Comparison of ENCODE assay signal across 11 cellular contexts in genomic region chr10:89303161-89303560, GRCh38. TPM values are rescaled to one million over a fixed set of nuclear protein-coding genes. Genes with fewer than 3 reads are reported as not detected.
DNase-seq lines count a peak whose midpoint lies in the region; ATAC-seq, FAIRE-seq and TF ChIP-seq lines count a peak whose summit lies in the region.
"Had no signal": no experiment of that assay in that cellular context is flagged by ENCODE, and none has a peak within 500 bp of the region (broad histone marks: within the 10 kb centered on the region; RNA-seq: fewer than 3 reads in every experiment).

No MANE protein-coding gene starts in this region.

- intact Hi-C loops in kidney (cut with DNase I), result no loop called here
- intact Hi-C loops in stomach (cut with DNase I; ENCODE audit: low total_unique reads), result no loop called here

- CTCF ChIA-PET in activated CD4-positive, alpha-beta T cell treated with anti-CD3 and anti-CD28 coated beads, Interleukin-2, amount 10 ng/mL, durations not matched to agents 7 days and 5 days (lab: Charles Lee), result interaction anchor here (1.1 to 1.9 kb wide), 3 partner anchors 25 to 115 kb away, joined by 4 to 8 read pairs (median 4); partner anchors contain the start of gene IFIT3

- peaks cover 38% of the 10 kb centered on the region for H3K4me1 Mint-ChIP-seq in activated CD4-positive, alpha-beta T cell treated with anti-CD3 and anti-CD28 coated beads, Interleukin-2, amount 10 ng/mL, durations not matched to agents 7 days and 5 days
- H3K4me1 Mint-ChIP-seq in activated naive CD8-positive, alpha-beta T cell (ENCODE audit: low read depth), result peaks cover 49% of the 10 kb centered on the region

- peak overlapping the region in 1 of 2 donors; percentile 89 for H3K27ac ChIP-seq in kidney (ENCODE audit: low read depth in 2 of 2, low read length in 2 of 2)
- no peak overlapping the region for H3K27ac ChIP-seq in subcutaneous abdominal adipose tissue (ENCODE audit: low read depth, low read length)
- H3K27ac ChIP-seq in stomach, result no peak overlapping the region
- H3K27ac ChIP-seq: RWPE1 had no signal

- H3K4me3 Mint-ChIP-seq in activated CD4-positive, alpha-beta T cell treated with anti-CD3 and anti-CD28 coated beads, Interleukin-2, amount 10 ng/mL, durations not matched to agents 7 days and 5 days, result peak overlapping the region; percentile 95
- H3K4me3 Mint-ChIP-seq in activated naive CD8-positive, alpha-beta T cell, result peak overlapping the region; percentile 91
- H3K4me3 Mint-ChIP-seq: neural crest cell had no signal

- POLR2A ChIA-PET in activated CD4-positive, alpha-beta T cell treated with anti-CD3 and anti-CD28 coated beads, Interleukin-2, amount 10 ng/mL, durations not matched to agents 7 days and 5 days (lab: Charles Lee), result no interaction called here

- peaks cover 56% of the 10 kb centered on the region for H3K36me3 Mint-ChIP-seq in activated CD4-positive, alpha-beta T cell treated with anti-CD3 and anti-CD28 coated beads, Interleukin-2, amount 10 ng/mL, durations not matched to agents 7 days and 5 days (ENCODE audit: low read depth)
- H3K36me3 Mint-ChIP-seq in activated naive CD8-positive, alpha-beta T cell, result peaks cover 38% of the 10 kb centered on the region

- no peak for ATAC-seq in GM21619 (IDR thresholded peaks at IDR 0.05; ENCODE audit: unreplicated experiment)

- H3K4me3 ChIP-seq in kidney (ENCODE audit: low read length in 2 of 2) (peak overlapping the region; percentile 69 to 89), subcutaneous abdominal adipose tissue (ENCODE audit: low read depth in 1 of 5, low read length in 5 of 5) (peak overlapping the region in 3 of 5 donors; percentile 67 to 76 (median 73)), stomach (peak overlapping the region in 1 of 4 donors; percentile 50)

- FAIRE-seq in kidney (lab: Jason Lieb, UNC), result no peak

- H3K9me3 ChIP-seq in kidney (ENCODE audit: control insufficient read depth in 1 of 2, low read length in 2 of 2), result no peaks in the 10 kb centered on the region
- H3K9me3 ChIP-seq in subcutaneous abdominal adipose tissue (ENCODE audit: control insufficient read depth in 5 of 5, low read length in 5 of 5), result no peaks in the 10 kb centered on the region
- H3K9me3 ChIP-seq in stomach, result no peaks in the 10 kb centered on the region

- H3K4me1 ChIP-seq in kidney (ENCODE audit: control insufficient read depth in 1 of 2, insufficient read depth in 1 of 2, low read depth in 1 of 2, low read length in 2 of 2) (peaks cover 12 to 18% of the 10 kb centered on the region in 2 donors), subcutaneous abdominal adipose tissue (ENCODE audit: control insufficient read depth in 5 of 5, insufficient read depth in 5 of 5, low read length in 5 of 5) (peaks cover 3 to 41% (median 35%) of the 10 kb centered on the region in 5 donors), stomach (peaks cover 8 to 35% (median 24%) of the 10 kb centered on the region in 4 donors)

- no peak for TF ChIP-seq CTCF in kidney (IDR thresholded peaks at IDR 0.05; ENCODE audit: borderline replicate concordance, extremely low read depth, insufficient read depth)
- no peak for TF ChIP-seq CTCF in stomach (IDR thresholded peaks at IDR 0.05)

- H3K27me3 ChIP-seq in subcutaneous abdominal adipose tissue (ENCODE audit: control insufficient read depth in 5 of 5, insufficient read depth in 4 of 5, low read length in 5 of 5) (no peaks in the 10 kb centered on the region), stomach (no peaks in the 10 kb centered on the region)

- H3K36me3 ChIP-seq in kidney (ENCODE audit: control insufficient read depth in 1 of 2, insufficient read depth in 2 of 2, low read length in 2 of 2), result peaks cover 9 to 12% of the 10 kb centered on the region in 2 donors
- peaks cover 3 to 25% (median 15%) of the 10 kb centered on the region in 5 donors for H3K36me3 ChIP-seq in subcutaneous abdominal adipose tissue (ENCODE audit: control insufficient read depth in 5 of 5, insufficient read depth in 5 of 5, low read length in 5 of 5)
- peaks cover 9 to 26% (median 21%) of the 10 kb centered on the region in 4 donors for H3K36me3 ChIP-seq in stomach

- H3K27ac Mint-ChIP-seq in activated CD4-positive, alpha-beta T cell treated with anti-CD3 and anti-CD28 coated beads, Interleukin-2, amount 10 ng/mL, durations not matched to agents 7 days and 5 days, result peak overlapping the region; percentile 97
- H3K27ac Mint-ChIP-seq in activated naive CD8-positive, alpha-beta T cell, result peak overlapping the region; percentile 67

- peaks cover 15% of the 10 kb centered on the region for H3K9me3 Mint-ChIP-seq in activated CD4-positive, alpha-beta T cell treated with anti-CD3 and anti-CD28 coated beads, Interleukin-2, amount 10 ng/mL, durations not matched to agents 7 days and 5 days
- H3K9me3 Mint-ChIP-seq in activated naive CD8-positive, alpha-beta T cell (ENCODE audit: low read depth), result peaks cover 12% of the 10 kb centered on the region

- DNase-seq in activated CD4-positive, alpha-beta T cell treated with anti-CD3 and anti-CD28 coated beads, Interleukin-2, amount 10 ng/mL, durations not matched to agents 7 days and 5 days, result no peak
- DNase-seq in activated CD4-positive, alpha-beta T cell treated with anti-CD3 and anti-CD28 coated beads, Interleukin-2, amount 50 U/mL, for 48 hours, result no peak
- no peak for DNase-seq in kidney
- DNase-seq in kidney glomerular epithelial cell (lab: John Stamatoyannopoulos, UW), result no peak
- no peak for DNase-seq in stomach
- DNase-seq: NCI-H187 had no signal

- TF ChIP-seq POLR2A in stomach (IDR thresholded peaks at IDR 0.05), result no peak

- H3K9ac ChIP-seq in kidney (ENCODE audit: low read length in 2 of 2) (peak overlapping the region; percentile 10 to 43), subcutaneous abdominal adipose tissue (ENCODE audit: low read length in 5 of 5) (peak overlapping the region in 3 of 5 donors; percentile 25 to 68 (median 34))

- WGBS in stomach, 5 donors, result 28 to 41% (median 32%) methylated on average over 2 of the region's 2 CpGs

- peaks cover 2% of the 10 kb centered on the region for H3K27me3 Mint-ChIP-seq in activated CD4-positive, alpha-beta T cell treated with anti-CD3 and anti-CD28 coated beads, Interleukin-2, amount 10 ng/mL, durations not matched to agents 7 days and 5 days
- H3K27me3 Mint-ChIP-seq in activated naive CD8-positive, alpha-beta T cell, result no peaks in the 10 kb centered on the region

- TF ChIP-seq EP300 in stomach (IDR thresholded peaks at IDR 0.05), result no peak

RNA-seq across cellular contexts. Expression of gene IFIT2, which starts 1.3 kb away (rescaled TPM):
- 10 to 100 TPM in 1 of 2 experiments, 1 to 10 TPM in 1; 9.9 to 10.2 TPM for total RNA-seq in activated CD4-positive, alpha-beta T cell treated with anti-CD3 and anti-CD28 coated beads, Interleukin-2, amount 10 ng/mL, durations not matched to agents 7 days and 5 days
- 12.2 TPM for total RNA-seq in kidney
- polyA plus RNA-seq in kidney (ENCODE audit: insufficient read depth, low read depth, low replicate concordance), result 6.9 TPM
- total RNA-seq in stomach, result 1 to 10 TPM in 2 of 5 donors, under 1 TPM in 2, not detected in 1; 0.45 to 5.0 (median 0.94) TPM
- polyA plus RNA-seq in stomach, result 1 to 10 TPM; 1.6 to 3.1 (median 2.3) TPM

RNA-seq across cellular contexts. Expression of gene IFIT3, which starts 24.6 kb away (rescaled TPM):
- 10 to 100 TPM; 51.1 to 55.4 TPM for total RNA-seq in activated CD4-positive, alpha-beta T cell treated with anti-CD3 and anti-CD28 coated beads, Interleukin-2, amount 10 ng/mL, durations not matched to agents 7 days and 5 days
- total RNA-seq in kidney, result 20.1 TPM
- polyA plus RNA-seq in kidney (ENCODE audit: insufficient read depth, low read depth, low replicate concordance), result 14.7 TPM
- 10 to 100 TPM in 1 of 5 donors, 1 to 10 TPM in 4; 1.3 to 11.4 (median 2.6) TPM for total RNA-seq in stomach
- polyA plus RNA-seq in stomach, result 10 to 100 TPM in 1 of 3 donors, 1 to 10 TPM in 2; 6.3 to 11.3 (median 7.9) TPM

RNA-seq across cellular contexts. Expression of gene LIPA, which starts 51.6 kb away (rescaled TPM):
- 10 to 100 TPM; 32.6 to 34.3 TPM for total RNA-seq in activated CD4-positive, alpha-beta T cell treated with anti-CD3 and anti-CD28 coated beads, Interleukin-2, amount 10 ng/mL, durations not matched to agents 7 days and 5 days
- 84.5 TPM for total RNA-seq in kidney
- 43.8 TPM for polyA plus RNA-seq in kidney (ENCODE audit: insufficient read depth, low read depth, low replicate concordance)
- 10 to 100 TPM in 4 of 5 donors, 1 to 10 TPM in 1; 1.8 to 65.9 (median 13.4) TPM for total RNA-seq in stomach
- polyA plus RNA-seq in stomach, result 10 to 100 TPM; 12.2 to 22.8 (median 12.6) TPM
